11 cellular contexts compared by ENCODE assay signal in the genomic region with DNA sequence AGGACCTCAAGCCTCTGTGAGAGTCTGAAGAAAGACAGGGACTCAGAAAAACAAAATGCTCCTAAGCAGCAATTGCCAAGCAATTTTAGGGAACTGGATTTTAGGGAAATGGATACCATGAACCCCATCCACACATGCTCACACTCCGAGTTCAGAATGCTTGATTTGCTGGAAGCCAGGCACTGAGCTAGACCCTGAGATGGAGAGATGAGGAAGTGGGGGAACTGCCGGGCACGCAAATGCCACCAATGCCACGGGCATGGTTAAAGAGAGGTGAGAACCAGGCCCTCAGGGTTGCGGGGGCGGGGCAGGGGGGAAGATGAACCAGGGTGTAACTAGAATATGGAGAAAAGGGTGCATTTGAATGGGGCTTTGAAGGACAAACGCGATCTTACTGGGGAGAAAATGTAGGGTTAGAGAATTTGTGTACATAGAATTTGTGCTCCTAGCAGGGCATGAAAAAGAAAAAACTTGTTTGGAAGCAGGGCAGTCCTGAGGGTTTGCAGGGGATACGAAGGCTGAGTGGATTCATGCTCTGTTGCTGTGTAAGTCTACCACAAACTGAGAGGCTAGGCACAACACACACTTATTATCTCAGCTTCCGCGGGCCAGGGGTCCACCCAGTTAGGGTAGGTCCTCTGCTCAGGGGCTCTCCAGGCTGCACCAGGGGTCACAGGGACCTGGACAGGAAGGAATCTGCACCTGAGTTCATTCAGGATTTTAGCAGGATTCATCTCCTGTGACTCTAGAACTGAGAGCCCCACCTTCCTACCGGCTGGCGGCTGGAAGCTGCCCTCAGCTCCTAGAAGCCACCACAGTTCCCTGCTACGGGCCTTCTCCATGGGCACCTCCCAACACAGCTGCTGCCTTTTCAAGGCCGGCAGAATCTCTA.
"Had no signal": no experiment of that assay in that cellular context is flagged by ENCODE, and none has a peak within 500 bp of the region (broad histone marks: within the 10 kb centered on the region; RNA-seq: fewer than 3 reads in every experiment).

No MANE protein-coding gene starts in this region.

- H3K4me3 Mint-ChIP-seq: nephron progenitor cell had no signal

- H3K27me3 ChIP-seq: ovary, tibial nerve had no signal

- H3K4me3 ChIP-seq: mucosa of descending colon, ovary, tibial nerve had no signal

- ATAC-seq: foreskin keratinocyte had no signal

- H3K27ac Mint-ChIP-seq: activated naive CD8-positive, alpha-beta T cell had no signal

- H3K9me3 ChIP-seq: mucosa of descending colon, ovary, tibial nerve had no signal

- DNase-seq: activated effector memory CD4-positive, alpha-beta T cell treated with anti-CD3 and anti-CD28 coated beads, Interleukin-2, amount 50 U/mL, for 16 hours; activated T-cell treated with anti-CD3 and anti-CD28 coated beads, Interleukin-2, amount 50 U/mL, for 1 hour; foreskin keratinocyte; mucosa of descending colon; nephron progenitor cell; ovary; stimulated activated CD4-positive, alpha-beta T cell treated with anti-CD3 and anti-CD28 coated beads, Interleukin-4, amount 100 ng/mL, for 4 hours; T1000; WERI-Rb-1 had no signal

- H3K36me3 Mint-ChIP-seq: activated naive CD8-positive, alpha-beta T cell had no signal

- H3K27ac ChIP-seq: foreskin keratinocyte, ovary, tibial nerve, WERI-Rb-1 had no signal

- H3K36me3 ChIP-seq: ovary, tibial nerve, WERI-Rb-1 had no signal
